In genomic region chr10:47362199-47362598, GRCh38 we compare ENCODE assay signal across 27 cellular contexts. TPM values are rescaled to one million over a fixed set of nuclear protein-coding genes. Genes with fewer than 3 reads are reported as not detected.
A peak's percentile ranks its signal among the peaks of the same experiment; 100 is the strongest.
DNase-seq lines count a peak whose midpoint lies in the region; ATAC-seq and TF ChIP-seq lines count a peak whose summit lies in the region.
"Had no signal": no experiment of that assay in that cellular context is flagged by ENCODE, and none has a peak within 500 bp of the region (broad histone marks: within the 10 kb centered on the region; RNA-seq: fewer than 3 reads in every experiment).

No MANE protein-coding gene starts in this region.

- H3K4me3 ChIP-seq in upper lobe of right lung = no peak overlapping the region
- H3K4me3 ChIP-seq: GM23248, K562, MG63 had no signal

- no peaks in the 10 kb centered on the region for H3K36me3 ChIP-seq in upper lobe of right lung
- H3K36me3 ChIP-seq: MG63 had no signal

- no peaks in the 10 kb centered on the region for H3K4me1 ChIP-seq in upper lobe of right lung

- H3K27ac ChIP-seq in RWPE1 (no peak overlapping the region), upper lobe of right lung (no peak overlapping the region)
- H3K27ac ChIP-seq: GM23248 had no signal

- CTCF ChIA-PET in RWPE1 (lab: Yijun Ruan, JAX) = interaction anchor here (0.6 to 1.6 kb wide), 7 partner anchors 10 to 338 kb away, joined by 3 to 7 read pairs (median 3); no protein-coding TSS in a partner anchor

- H3K9me3 ChIP-seq in upper lobe of right lung = no peaks in the 10 kb centered on the region
- H3K9me3 ChIP-seq: MG63, SK-N-SH had no signal

- DNase-seq in cardiac septum (ENCODE audit: low spot score) (peak; percentile 35), Right ventricle myocardium inferior (ENCODE audit: missing footprints) (no peak), RWPE1 (ENCODE audit: low spot score) (peak; percentile 42), islet precursor cell (peak; percentile 29), upper lobe of right lung (peak; percentile 2), GM10266 (ENCODE audit: extremely low spot score) (no peak), NCI-H2029 (lab: John Stamatoyannopoulos, UW) (no peak)
- no peak for DNase-seq in stimulated activated CD4-positive, alpha-beta T cell treated with anti-CD3 and anti-CD28 coated beads, Interleukin-12 subunit alpha, Interleukin-12 subunit beta, amount 100 ng/mL, for 4 hours
- DNase-seq: 8988T; CD4-positive, CD25-positive, alpha-beta regulatory T cell; DMS153; DND-41; GM23248; H7; Kasumi-1; MG63; NCI-H1105 treated with DMSO at 0.1 percent for 48 hours; NCI-H146; NCI-H1930; NCI-H446; NCI-H526; NCI-H82; NK-92 treated with Interleukin-12 subunit alpha and Interleukin-12 subunit beta, amount 100 ng/mL, for 24 hours; SK-N-SH had no signal

- H3K27me3 ChIP-seq in upper lobe of right lung = no peaks in the 10 kb centered on the region
- H3K27me3 ChIP-seq: MG63 had no signal

- no peak for ATAC-seq in Right ventricle myocardium inferior
- ATAC-seq in upper lobe of right lung = no peak

- POLR2A ChIA-PET in RWPE1 (lab: Yijun Ruan, JAX; ENCODE audit: low non-redundant PET) = no interaction called here

- TF ChIP-seq CTCF in RWPE1 (conservative IDR thresholded peaks at IDR 0.05; ENCODE audit: low read depth) (no peak), upper lobe of right lung (IDR thresholded peaks at IDR 0.05) (no peak), GM10266 (IDR thresholded peaks at IDR 0.05; ENCODE audit: control insufficient read depth, insufficient read depth, low read depth, missing control alignments) (no peak)

- intact Hi-C loops in cardiac septum (cut with DNase I) = no loop called here
- intact Hi-C loops in Right ventricle myocardium inferior (cut with DNase I) = no loop called here
- intact Hi-C loops in upper lobe of right lung (cut with DNase I) = no loop called here

RNA-seq across cellular contexts. Expression of gene RBP3, which starts 14.0 kb away (rescaled TPM):
- not detected for total RNA-seq in cardiac septum
- not detected for total RNA-seq in Right ventricle myocardium inferior
- not detected for total RNA-seq in upper lobe of right lung
- total RNA-seq: CD4-positive, CD25-positive, alpha-beta regulatory T cell; GM23248; H7; HepG2; HT1080; K562 had no signal

RNA-seq across cellular contexts. Expression of gene ZNF488, which starts 21.9 kb away (rescaled TPM):
- total RNA-seq in cardiac septum (0.16 TPM), Right ventricle myocardium inferior (not detected), upper lobe of right lung (0.41 TPM)
- total RNA-seq: CD4-positive, CD25-positive, alpha-beta regulatory T cell; GM23248 had no signal

RNA-seq across cellular contexts. Expression of gene GDF2, which starts 39.9 kb away (rescaled TPM):
- not detected for total RNA-seq in cardiac septum
- not detected for total RNA-seq in Right ventricle myocardium inferior
- not detected for total RNA-seq in upper lobe of right lung
- total RNA-seq: CD4-positive, CD25-positive, alpha-beta regulatory T cell; GM23248; H7; HepG2; HT1080 had no signal

Comparison
In these comparisons a context has a peak if more than half of its experiments do, and no peak if none do; other contexts are left out.
1. DNase-seq: peak in cardiac septum (single experiment), RWPE1 (single experiment), islet precursor cell (single experiment) and upper lobe of right lung (single experiment); none in Right ventricle myocardium inferior (single experiment), GM10266 (single experiment), stimulated activated CD4-positive, alpha-beta T cell treated with anti-CD3 and anti-CD28 coated beads, Interleukin-12 subunit alpha, Interleukin-12 subunit beta, amount 100 ng/mL, for 4 hours (single experiment) and NCI-H2029 (single experiment).